1 cellular context compared by ENCODE assay signal in genomic region chr19:17136617-17137016, GRCh38.
TF ChIP-seq lines count a peak whose summit lies in the region.

No MANE protein-coding gene starts in this region.

TF ChIP-seq in GM23338, 12 proteins besides CTCF, POLR2A, EP300 and RAD21 (continued from another document):
- TF ChIP-seq ZNF462 (CRISPR knock-in tag; IDR thresholded peaks at IDR 0.05) (no peak), POLR2AphosphoS5 (IDR thresholded peaks at IDR 0.05; ENCODE audit: low read depth) (no peak), CREB1 (CRISPR knock-in tag; IDR thresholded peaks at IDR 0.05; ENCODE audit: low read depth) (no peak)
